13 cellular contexts compared by ENCODE assay signal in the genomic region with DNA sequence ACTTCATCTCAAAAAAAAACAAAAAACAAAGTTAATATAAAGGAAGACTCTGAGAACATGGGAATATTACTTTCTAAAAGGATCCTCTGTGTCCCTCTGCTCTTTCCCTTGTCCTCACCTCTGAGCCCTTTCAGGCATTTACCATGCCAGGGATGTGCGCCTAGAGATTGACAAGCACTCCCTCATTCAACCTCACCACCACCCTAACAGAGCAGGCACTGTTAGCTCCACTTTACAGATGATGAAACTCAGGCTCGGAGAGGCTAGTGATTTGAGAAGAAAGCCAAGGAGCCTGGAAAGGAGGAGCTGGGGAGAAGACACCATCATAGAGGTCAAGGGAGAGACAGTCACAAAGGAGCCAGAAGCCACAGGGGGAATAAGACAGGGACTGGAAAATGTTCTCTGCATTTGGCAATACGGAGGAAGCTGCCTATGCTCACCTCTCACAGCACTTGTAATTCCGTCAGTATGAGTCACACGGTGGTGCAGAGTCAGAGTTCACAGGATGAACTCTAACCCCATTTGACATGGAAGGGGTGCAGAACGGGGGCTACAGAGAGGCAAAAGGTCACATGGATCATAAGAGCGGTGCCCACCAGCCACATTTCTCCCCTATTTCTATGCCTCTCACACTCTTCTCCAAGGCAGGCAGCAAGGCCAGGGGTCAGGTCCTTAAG.
DNase-seq lines count a peak whose midpoint lies in the region; ATAC-seq and TF ChIP-seq lines count a peak whose summit lies in the region.
"Had no signal": no experiment of that assay in that cellular context is flagged by ENCODE, and none has a peak within 500 bp of the region (broad histone marks: within the 10 kb centered on the region; RNA-seq: fewer than 3 reads in every experiment).

No MANE protein-coding gene starts in this region.

- no peaks in the 10 kb centered on the region for H4K20me1 ChIP-seq in SK-N-SH (ENCODE audit: insufficient read depth)

- CTCF ChIA-PET in SK-N-SH (lab: Yijun Ruan, JAX) = interaction anchor here (0.6 to 1.4 kb wide), 3 partner anchors 13 to 1469 kb away, joined by 3 read pairs; no protein-coding TSS in a partner anchor

- H3K27me3 ChIP-seq in SK-N-SH (ENCODE audit: insufficient read depth) = no peaks in the 10 kb centered on the region
- no peaks in the 10 kb centered on the region for H3K27me3 ChIP-seq in MG63
- no peaks in the 10 kb centered on the region for H3K27me3 ChIP-seq in esophagus squamous epithelium

- TF ChIP-seq EP300 in SK-N-SH (IDR thresholded peaks at IDR 0.05; ENCODE audit: borderline replicate concordance in 1 of 2, low read depth in 1 of 2, low read length in 1 of 2) = no peak

- 83% methylated on average over 7 of the region's 7 CpGs for WGBS in SK-N-SH (ENCODE audit: low lambda C conversion rate)
- 75 to 83% methylated on average over 7 of the region's 7 CpGs for WGBS in esophagus squamous epithelium, 2 donors

- H3K27me3 Mint-ChIP-seq in chondrocyte (ENCODE audit: low read depth) = no peaks in the 10 kb centered on the region
- no peaks in the 10 kb centered on the region for H3K27me3 Mint-ChIP-seq in naive thymus-derived CD8-positive, alpha-beta T cell
- H3K27me3 Mint-ChIP-seq: stimulated activated naive B cell treated with anti-CD40 and anti-IgM and Interleukin-4, amounts not matched to agents 10 μg/mL and 1 μg/mL and 100 μg/mL, for 72 hours had no signal

- H3K4me2 ChIP-seq in SK-N-SH = no peak overlapping the region

- no peak overlapping the region for H3K4me3 Mint-ChIP-seq in chondrocyte (ENCODE audit: unreplicated experiment)
- H3K4me3 Mint-ChIP-seq in naive thymus-derived CD8-positive, alpha-beta T cell = no peak overlapping the region
- H3K4me3 Mint-ChIP-seq: immature natural killer cell; stimulated activated naive B cell treated with anti-CD40 and anti-IgM and Interleukin-4, amounts not matched to agents 10 μg/mL and 1 μg/mL and 100 μg/mL, for 72 hours had no signal

- no peaks in the 10 kb centered on the region for H3F3A ChIP-seq in SK-N-SH (replicated peaks; ENCODE audit: insufficient read depth)

- no peaks in the 10 kb centered on the region; a peak in 1 of 4 replicates for H3K4me1 ChIP-seq in SK-N-SH (ENCODE audit: control insufficient read depth in 1 of 2, insufficient read depth in 2 of 2, low read depth in 1 of 2, low read length in 1 of 2)
- peaks cover 0 to 18% (median 0%) of the 10 kb centered on the region in 3 donors for H3K4me1 ChIP-seq in esophagus squamous epithelium

- no peaks in the 10 kb centered on the region for H3K9me2 ChIP-seq in SK-N-SH

- H3K36me3 ChIP-seq in SK-N-SH (replicated peaks in 1 of 2; ENCODE audit: control insufficient read depth in 1 of 2, insufficient read depth in 2 of 2, low read length in 1 of 2) = peaks cover 41 to 53% of the 10 kb centered on the region in 2 experiments
- H3K36me3 ChIP-seq in MG63 = peaks cover 19% of the 10 kb centered on the region
- peaks cover 0 to 94% (median 10%) of the 10 kb centered on the region in 3 donors for H3K36me3 ChIP-seq in esophagus squamous epithelium

- H3K27ac ChIP-seq in SK-N-SH (ENCODE audit: low read depth in 2 of 2, low read length in 1 of 2) (no peak overlapping the region), esophagus squamous epithelium (no peak overlapping the region)
- H3K27ac ChIP-seq: 22Rv1 had no signal

- no peaks in the 10 kb centered on the region for H3K9me3 ChIP-seq in SK-N-SH
- H3K9me3 ChIP-seq in MG63 = no peaks in the 10 kb centered on the region
- no peaks in the 10 kb centered on the region for H3K9me3 ChIP-seq in esophagus squamous epithelium

- DNase-seq in SK-N-SH = no peak
- peak; percentile 13 for DNase-seq in MG63
- no peak for DNase-seq in chondrocyte (ENCODE audit: low spot score)
- no peak for DNase-seq in naive thymus-derived CD8-positive, alpha-beta T cell
- DNase-seq in esophagus squamous epithelium (lab: John Stamatoyannopoulos, UW) = no peak
- DNase-seq in AG08395 (ENCODE audit: low spot score) = no peak
- DNase-seq: immature natural killer cell; NCI-H187; stimulated activated naive B cell treated with anti-CD40 and anti-IgM and Interleukin-4, amounts not matched to agents 10 μg/mL and 1 μg/mL and 100 μg/mL, for 72 hours; T-helper 9 cell had no signal

- peaks cover 6% of the 10 kb centered on the region; the same call in 1 of the 2 replicates for H3K79me2 ChIP-seq in SK-N-SH (ENCODE audit: insufficient read depth)

- H3K36me3 Mint-ChIP-seq in chondrocyte (ENCODE audit: low read depth) = peaks cover 26% of the 10 kb centered on the region
- H3K36me3 Mint-ChIP-seq in naive thymus-derived CD8-positive, alpha-beta T cell = peaks cover 33 to 99% (median 56%) of the 10 kb centered on the region in 3 donors

- H3K4me1 Mint-ChIP-seq in chondrocyte (ENCODE audit: low read depth) = peaks cover 4% of the 10 kb centered on the region
- peaks cover 30 to 53% (median 41%) of the 10 kb centered on the region in 4 donors for H3K4me1 Mint-ChIP-seq in naive thymus-derived CD8-positive, alpha-beta T cell

- no peak for TF ChIP-seq POLR2A in esophagus squamous epithelium (IDR thresholded peaks at IDR 0.05)

- intact Hi-C loops in esophagus squamous epithelium (cut with DNase I) = no loop called here

- H3K9ac ChIP-seq in SK-N-SH = no peak overlapping the region

- peak overlapping the region; percentile 38 for H3K27ac Mint-ChIP-seq in chondrocyte (ENCODE audit: unreplicated experiment)
- H3K27ac Mint-ChIP-seq in naive thymus-derived CD8-positive, alpha-beta T cell = peak overlapping the region in 9 of 10 donors; percentile 8 to 85 (median 46)

- TF ChIP-seq RAD21 in SK-N-SH (IDR thresholded peaks at IDR 0.05; ENCODE audit: low read length) = no peak

- POLR2A ChIA-PET in SK-N-SH (lab: Yijun Ruan, JAX) = no interaction called here
- POLR2A ChIA-PET in naive thymus-derived CD8-positive, alpha-beta T cell (lab: Charles Lee) = no interaction called here

- peak; percentile 40; the same call in 2 of the 3 replicates for ATAC-seq in SK-N-SH treated with all-trans-retinoic acid at 6 μM for 48 hours
- no peak for ATAC-seq in naive thymus-derived CD8-positive, alpha-beta T cell
- no peak for ATAC-seq in HG02885 (IDR thresholded peaks at IDR 0.05; ENCODE audit: poor library complexity, unreplicated experiment)
- ATAC-seq: stimulated activated naive B cell treated with anti-CD40 and anti-IgM and Interleukin-4, amounts not matched to agents 10 μg/mL and 1 μg/mL and 100 μg/mL, for 72 hours had no signal

- no peak overlapping the region for H3K4me3 ChIP-seq in SK-N-SH (ENCODE audit: low read depth in 2 of 2, low read length in 1 of 2)
- no peak overlapping the region for H3K4me3 ChIP-seq in MG63
- H3K4me3 ChIP-seq in esophagus squamous epithelium = no peak overlapping the region

- H3K9me3 Mint-ChIP-seq in chondrocyte (ENCODE audit: low read depth) = peaks cover 5% of the 10 kb centered on the region
- H3K9me3 Mint-ChIP-seq in naive thymus-derived CD8-positive, alpha-beta T cell = peaks cover 0 to 11% (median 2%) of the 10 kb centered on the region in 9 donors

- H2AFZ ChIP-seq in SK-N-SH (ENCODE audit: low read depth) = no peak overlapping the region

- TF ChIP-seq CTCF in SK-N-SH (IDR thresholded peaks at IDR 0.05) = no peak
- no peak for TF ChIP-seq CTCF in chondrocyte (IDR thresholded peaks at IDR 0.05)
- no peak for TF ChIP-seq CTCF in esophagus squamous epithelium (IDR thresholded peaks at IDR 0.05)

TF ChIP-seq in SK-N-SH treated with all-trans-retinoic acid at 6 μM for 48 hours, 23 proteins besides CTCF, POLR2A, EP300 and RAD21:
- TF ChIP-seq BACH2 (CRISPR knock-in tag; IDR thresholded peaks at IDR 0.05; ENCODE audit: borderline replicate concordance) = no peak
- no peak for TF ChIP-seq SNAI2 (CRISPR knock-in tag; IDR thresholded peaks at IDR 0.05)

TF ChIP-seq in SK-N-SH, 30 proteins besides CTCF, POLR2A, EP300 and RAD21:
- TF ChIP-seq RCOR1 (IDR thresholded peaks at IDR 0.05; ENCODE audit: low read length) (no peak), MEF2A (IDR thresholded peaks at IDR 0.05; ENCODE audit: borderline replicate concordance, low read depth) (no peak), GABPA (IDR thresholded peaks at IDR 0.05; ENCODE audit: low read depth) (no peak), GATA2 (CRISPR knock-in tag; IDR thresholded peaks at IDR 0.05) (no peak), FOSL2 (IDR thresholded peaks at IDR 0.05; ENCODE audit: borderline replicate concordance, low read depth) (no peak), FOXJ3 (CRISPR knock-in tag; IDR thresholded peaks at IDR 0.05) (no peak), SIN3A (IDR thresholded peaks at IDR 0.05; ENCODE audit: borderline replicate concordance, low read depth, low read length) (no peak), REST (IDR thresholded peaks at IDR 0.05; ENCODE audit: low read depth, low read length) (no peak), SMC3 (IDR thresholded peaks at IDR 0.05; ENCODE audit: low read depth, low read length) (no peak), FOXM1 (IDR thresholded peaks at IDR 0.05; ENCODE audit: low read depth) (no peak), TCF12 (IDR thresholded peaks at IDR 0.05) (no peak), RXRA (IDR thresholded peaks at IDR 0.05; ENCODE audit: borderline replicate concordance, low read depth) (no peak), NRF1 (IDR thresholded peaks at IDR 0.05; ENCODE audit: low read depth, low read length) (no peak)
TF ChIP-seq in SK-N-SH: peak in this region for 0.
